In the genomic region with DNA sequence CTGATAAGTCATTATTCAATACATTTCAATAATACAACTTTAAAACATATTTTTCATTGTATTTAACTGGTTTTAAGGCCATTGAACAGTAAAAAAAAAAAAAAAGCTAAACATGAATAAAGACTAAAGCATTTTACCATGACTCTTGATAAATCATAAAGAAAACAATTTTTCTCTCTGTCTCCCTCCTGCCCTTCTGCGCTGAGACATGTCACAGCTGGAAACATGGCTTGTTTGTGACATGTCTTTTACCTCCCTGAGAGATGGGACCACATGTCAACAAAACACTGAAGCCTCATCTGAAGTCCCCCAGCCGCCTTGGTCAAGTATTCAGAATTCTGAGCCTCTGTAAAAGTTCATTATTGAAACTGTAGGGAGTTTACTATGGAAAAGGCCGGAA, we compare ENCODE assay signal across 2 cellular contexts.
TF ChIP-seq lines count a peak whose summit lies in the region.

No MANE protein-coding gene starts in this region.

TF ChIP-seq in SK-N-SH, 30 proteins besides CTCF, POLR2A, EP300 and RAD21 (continued from another document):
- TF ChIP-seq RXRA (IDR thresholded peaks at IDR 0.05; ENCODE audit: borderline replicate concordance, low read depth) (no peak), GABPA (IDR thresholded peaks at IDR 0.05; ENCODE audit: low read depth) (no peak), EZH2phosphoT487 (IDR thresholded peaks at IDR 0.05; ENCODE audit: borderline replicate concordance, low read depth) (no peak), ELF1 (IDR thresholded peaks at IDR 0.05) (no peak), JUND (IDR thresholded peaks at IDR 0.05) (no peak), CHD2 (IDR thresholded peaks at IDR 0.05; ENCODE audit: low read length, partially characterized antibody) (no peak), YY1 (IDR thresholded peaks at IDR 0.05; ENCODE audit: low read depth) (no peak), FOXJ3 (CRISPR knock-in tag; IDR thresholded peaks at IDR 0.05) (no peak), RCOR1 (IDR thresholded peaks at IDR 0.05; ENCODE audit: low read length) (no peak), FOSL2 (IDR thresholded peaks at IDR 0.05; ENCODE audit: borderline replicate concordance, low read depth) (no peak)
- TF ChIP-seq, protein P1, sequence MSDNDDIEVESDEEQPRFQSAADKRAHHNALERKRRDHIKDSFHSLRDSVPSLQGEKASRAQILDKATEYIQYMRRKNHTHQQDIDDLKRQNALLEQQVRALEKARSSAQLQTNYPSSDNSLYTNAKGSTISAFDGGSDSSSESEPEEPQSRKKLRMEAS (IDR thresholded peaks at IDR 0.05; ENCODE audit: low read depth) = no peak
- TF ChIP-seq, protein P2, sequence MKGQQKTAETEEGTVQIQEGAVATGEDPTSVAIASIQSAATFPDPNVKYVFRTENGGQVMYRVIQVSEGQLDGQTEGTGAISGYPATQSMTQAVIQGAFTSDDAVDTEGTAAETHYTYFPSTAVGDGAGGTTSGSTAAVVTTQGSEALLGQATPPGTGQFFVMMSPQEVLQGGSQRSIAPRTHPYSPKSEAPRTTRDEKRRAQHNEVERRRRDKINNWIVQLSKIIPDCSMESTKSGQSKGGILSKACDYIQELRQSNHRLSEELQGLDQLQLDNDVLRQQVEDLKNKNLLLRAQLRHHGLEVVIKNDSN (IDR thresholded peaks at IDR 0.05; ENCODE audit: borderline replicate concordance, low read depth) = no peak
- TF ChIP-seq, protein P3, sequence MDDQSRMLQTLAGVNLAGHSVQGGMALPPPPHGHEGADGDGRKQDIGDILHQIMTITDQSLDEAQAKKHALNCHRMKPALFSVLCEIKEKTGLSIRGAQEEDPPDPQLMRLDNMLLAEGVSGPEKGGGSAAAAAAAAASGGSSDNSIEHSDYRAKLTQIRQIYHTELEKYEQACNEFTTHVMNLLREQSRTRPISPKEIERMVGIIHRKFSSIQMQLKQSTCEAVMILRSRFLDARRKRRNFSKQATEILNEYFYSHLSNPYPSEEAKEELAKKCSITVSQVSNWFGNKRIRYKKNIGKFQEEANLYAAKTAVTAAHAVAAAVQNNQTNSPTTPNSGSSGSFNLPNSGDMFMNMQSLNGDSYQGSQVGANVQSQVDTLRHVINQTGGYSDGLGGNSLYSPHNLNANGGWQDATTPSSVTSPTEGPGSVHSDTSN (IDR thresholded peaks at IDR 0.05) = no peak
- TF ChIP-seq, protein P4, sequence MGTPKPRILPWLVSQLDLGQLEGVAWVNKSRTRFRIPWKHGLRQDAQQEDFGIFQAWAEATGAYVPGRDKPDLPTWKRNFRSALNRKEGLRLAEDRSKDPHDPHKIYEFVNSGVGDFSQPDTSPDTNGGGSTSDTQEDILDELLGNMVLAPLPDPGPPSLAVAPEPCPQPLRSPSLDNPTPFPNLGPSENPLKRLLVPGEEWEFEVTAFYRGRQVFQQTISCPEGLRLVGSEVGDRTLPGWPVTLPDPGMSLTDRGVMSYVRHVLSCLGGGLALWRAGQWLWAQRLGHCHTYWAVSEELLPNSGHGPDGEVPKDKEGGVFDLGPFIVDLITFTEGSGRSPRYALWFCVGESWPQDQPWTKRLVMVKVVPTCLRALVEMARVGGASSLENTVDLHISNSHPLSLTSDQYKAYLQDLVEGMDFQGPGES (IDR thresholded peaks at IDR 0.05; ENCODE audit: low read depth, low read length) = no peak

TF ChIP-seq in SK-N-SH treated with all-trans-retinoic acid at 6 μM for 48 hours, 23 proteins besides CTCF, POLR2A, EP300 and RAD21:
- TF ChIP-seq BACH2 (CRISPR knock-in tag; IDR thresholded peaks at IDR 0.05; ENCODE audit: borderline replicate concordance) (no peak), ZNF565 (CRISPR knock-in tag; conservative IDR thresholded peaks at IDR 0.05; ENCODE audit: low read depth) (no peak)
